Comparison of ENCODE assay signal across 8 cellular contexts in genomic region chr22:30649430-30650007, GRCh38. TPM values are rescaled to one million over a fixed set of nuclear protein-coding genes. Genes with fewer than 3 reads are reported as not detected.
DNase-seq lines count a peak whose midpoint lies in the region; TF ChIP-seq lines count a peak whose summit lies in the region.
"Had no signal": no experiment of that assay in that cellular context is flagged by ENCODE, and none has a peak within 500 bp of the region (broad histone marks: within the 10 kb centered on the region; RNA-seq: fewer than 3 reads in every experiment).

No MANE protein-coding gene starts in this region.

- no peak overlapping the region for H4K8ac ChIP-seq in H9 (replicated peaks; ENCODE audit: insufficient read length, low read depth, low read length)

- H3K9me3 ChIP-seq in H9 (ENCODE audit: control insufficient read depth, low read depth, low read length), result no peaks in the 10 kb centered on the region
- H3K9me3 ChIP-seq in left ventricle myocardium inferior (replicated peaks), result no peaks in the 10 kb centered on the region
- H3K9me3 ChIP-seq: thoracic aorta had no signal

- H3K9me3 Mint-ChIP-seq in H9, result no peaks in the 10 kb centered on the region
- H3K9me3 Mint-ChIP-seq in activated T-helper 2 cell treated with anti-CD3 and anti-CD28 coated beads, Interferon-gamma antibody, Interleukin-2, Interleukin-4, amounts not matched to agents 10 μg/mL and 5 μg/mL and 100 μg/mL, durations not matched to agents 14 hours and 24 hours and 36 hours, result no peaks in the 10 kb centered on the region

- no peak overlapping the region for H3K18ac ChIP-seq in H9 (ENCODE audit: insufficient read length, low read depth, low read length)

- H3K14ac ChIP-seq in H9 (ENCODE audit: insufficient read depth, low read length), result no peak overlapping the region

- no peaks in the 10 kb centered on the region for H3K23me2 ChIP-seq in H9 (ENCODE audit: insufficient read length, low read depth, low read length, poor library complexity, severe bottlenecking)

- H3K36me3 ChIP-seq in left ventricle myocardium inferior, result peaks cover 6% of the 10 kb centered on the region
- H3K36me3 ChIP-seq: thoracic aorta had no signal

- H3K27me3 ChIP-seq in H9 (ENCODE audit: insufficient read depth, low read length) (no peaks in the 10 kb centered on the region), left ventricle myocardium inferior (ENCODE audit: low read depth) (no peaks in the 10 kb centered on the region)

- H4K20me1 ChIP-seq in H9 (ENCODE audit: control insufficient read depth, insufficient read depth, insufficient read length), result no peaks in the 10 kb centered on the region

- H3K23ac ChIP-seq in H9 (ENCODE audit: insufficient read length, low read depth, low read length), result no peak overlapping the region

- H3K4me1 ChIP-seq in H9 (ENCODE audit: insufficient read depth, low read length), result no peaks in the 10 kb centered on the region; the same call in 1 of the 2 replicates
- H3K4me1 ChIP-seq in left ventricle myocardium inferior, result peaks cover 4% of the 10 kb centered on the region

- no peak overlapping the region for H3K4me3 ChIP-seq in left ventricle myocardium inferior
- H3K4me3 ChIP-seq: thoracic aorta had no signal

- no peaks in the 10 kb centered on the region for H3K79me1 ChIP-seq in H9 (ENCODE audit: insufficient read depth, low read depth, low read length, poor library complexity, severe bottlenecking)

- no peak overlapping the region for H2BK20ac ChIP-seq in H9 (ENCODE audit: low read depth, low read length, poor library complexity, severe bottlenecking)

- H2AK5ac ChIP-seq in H9 (ENCODE audit: insufficient read length, low read length), result no peak overlapping the region

- WGBS in H9 (ENCODE audit: extremely low coverage, insufficient read length, low lambda C conversion rate), result no CpG with 5 or more reads among the region's 7 CpGs

- H3K27ac ChIP-seq in H9 (ENCODE audit: insufficient read length, low read depth, low read length), result no peak overlapping the region
- H3K27ac ChIP-seq in left ventricle myocardium inferior (replicated peaks), result no peak overlapping the region
- H3K27ac ChIP-seq: thoracic aorta had no signal

- no peak overlapping the region for H2BK12ac ChIP-seq in H9 (ENCODE audit: insufficient read length, low read depth, low read length)

- no peak overlapping the region for H3T11ph ChIP-seq in H9 (ENCODE audit: low read length)

- no peak overlapping the region for H2BK5ac ChIP-seq in H9 (ENCODE audit: insufficient read length, low read length)

- H3K4me3 Mint-ChIP-seq in H9, result no peak overlapping the region
- H3K4me3 Mint-ChIP-seq in activated T-helper 2 cell treated with anti-CD3 and anti-CD28 coated beads, Interferon-gamma antibody, Interleukin-2, Interleukin-4, amounts not matched to agents 10 μg/mL and 5 μg/mL and 100 μg/mL, durations not matched to agents 14 hours and 24 hours and 36 hours (ENCODE audit: low read depth), result no peak overlapping the region

- no peak overlapping the region for H2BK120ac ChIP-seq in H9 (ENCODE audit: low read depth, low read length, poor library complexity, severe bottlenecking)

- no peak overlapping the region for H4K5ac ChIP-seq in H9 (ENCODE audit: insufficient read length, low read depth, low read length)

- H3K79me2 ChIP-seq in H9 (ENCODE audit: insufficient read depth, low read length), result no peaks in the 10 kb centered on the region

- TF ChIP-seq CTCF in H9 (conservative IDR thresholded peaks at IDR 0.05) (no peak; the same call in 2 of the 3 replicates), left ventricle myocardium inferior (IDR thresholded peaks at IDR 0.05; ENCODE audit: borderline replicate concordance) (no peak)

- no peak overlapping the region for H2BK15ac ChIP-seq in H9 (ENCODE audit: low read depth, low read length)

- H3K56ac ChIP-seq in H9 (ENCODE audit: insufficient read length, low read depth, low read length), result no peak overlapping the region

- no peak overlapping the region for H3K27ac Mint-ChIP-seq in H9
- H3K27ac Mint-ChIP-seq in activated T-helper 2 cell treated with anti-CD3 and anti-CD28 coated beads, Interferon-gamma antibody, Interleukin-2, Interleukin-4, amounts not matched to agents 10 μg/mL and 5 μg/mL and 100 μg/mL, durations not matched to agents 14 hours and 24 hours and 36 hours, result peak overlapping the region; percentile 83

- H3K9ac ChIP-seq in H9 (ENCODE audit: extremely low read depth, insufficient read length, low read length), result no peak overlapping the region

- H3K27me3 Mint-ChIP-seq in H9 (ENCODE audit: low read depth), result no peaks in the 10 kb centered on the region; the same call in 1 of the 2 replicates
- H3K27me3 Mint-ChIP-seq in activated T-helper 2 cell treated with anti-CD3 and anti-CD28 coated beads, Interferon-gamma antibody, Interleukin-2, Interleukin-4, amounts not matched to agents 10 μg/mL and 5 μg/mL and 100 μg/mL, durations not matched to agents 14 hours and 24 hours and 36 hours (ENCODE audit: low read depth), result no peaks in the 10 kb centered on the region

- DNase-seq in H9 (peak; percentile 43), RKO (ENCODE audit: low spot score) (peak; percentile 87), left ventricle myocardium inferior (peak; percentile 24), SHP77 treated with DMSO at 0.1 percent for 48 hours (lab: John Stamatoyannopoulos, UW) (no peak), KG1 (lab: John Stamatoyannopoulos, UW) (no peak)
- DNase-seq in activated T-helper 2 cell treated with anti-CD3 and anti-CD28 coated beads, Interferon-gamma antibody, Interleukin-2, Interleukin-4, amounts not matched to agents 10 μg/mL and 5 μg/mL and 100 μg/mL, durations not matched to agents 14 hours and 24 hours and 36 hours (ENCODE audit: low spot score), result peak; percentile 65
- DNase-seq in stimulated activated CD4-positive, alpha-beta T cell treated with anti-CD3 and anti-CD28 coated beads, TNF-alpha, amount 100 ng/mL, for 4 hours (ENCODE audit: low read depth in 3 of 3), result peak; percentile 73 to 80 (median 78)

- intact Hi-C loops in activated T-helper 2 cell treated with anti-CD3 and anti-CD28 coated beads, Interferon-gamma antibody, Interleukin-2, Interleukin-4, amounts not matched to agents 10 μg/mL and 5 μg/mL and 100 μg/mL, durations not matched to agents 14 hours and 24 hours and 36 hours (cut with micrococcal nuclease), result loop anchor here (1.0 to 5.0 kb wide), 4 partner anchors 15 to 93 kb away; partner anchors contain the start of genes DUSP18, SLC35E4 and TCN2
- intact Hi-C loops in left ventricle myocardium inferior (cut with micrococcal nuclease), result no loop called here

- no peak overlapping the region for H3K4ac ChIP-seq in H9 (ENCODE audit: low read depth, low read length)

- H4K91ac ChIP-seq in H9 (ENCODE audit: insufficient read length, low read depth, low read length), result no peak overlapping the region

- H3K4me2 ChIP-seq in H9 (ENCODE audit: insufficient read depth, insufficient read length, low read length), result no peak overlapping the region

- H2AFZ ChIP-seq in H9 (ENCODE audit: low read length), result no peak overlapping the region

- H3K36me3 Mint-ChIP-seq in H9 (ENCODE audit: insufficient read depth in 1 of 3, low read depth in 3 of 3), result peaks cover 3 to 10% (median 6%) of the 10 kb centered on the region in 3 experiments; a peak in 6 of 7 replicates
- H3K36me3 Mint-ChIP-seq in activated T-helper 2 cell treated with anti-CD3 and anti-CD28 coated beads, Interferon-gamma antibody, Interleukin-2, Interleukin-4, amounts not matched to agents 10 μg/mL and 5 μg/mL and 100 μg/mL, durations not matched to agents 14 hours and 24 hours and 36 hours (ENCODE audit: low read depth), result peaks cover 12% of the 10 kb centered on the region

- H3K4me1 Mint-ChIP-seq in H9, result peaks cover 28% of the 10 kb centered on the region in 2 experiments
- H3K4me1 Mint-ChIP-seq in activated T-helper 2 cell treated with anti-CD3 and anti-CD28 coated beads, Interferon-gamma antibody, Interleukin-2, Interleukin-4, amounts not matched to agents 10 μg/mL and 5 μg/mL and 100 μg/mL, durations not matched to agents 14 hours and 24 hours and 36 hours (ENCODE audit: low read depth), result peaks cover 39% of the 10 kb centered on the region

RNA-seq across cellular contexts. Expression of gene SLC35E4, which starts 13.9 kb away (rescaled TPM):
- total RNA-seq in H9 (2021) (3.7 and 3.9 TPM in 2 replicates), left ventricle myocardium inferior (3.8 TPM)
- 8.3 and 9.0 TPM in 2 replicates for total RNA-seq in activated T-helper 2 cell treated with anti-CD3 and anti-CD28 coated beads, Interferon-gamma antibody, Interleukin-2, Interleukin-4, amounts not matched to agents 10 μg/mL and 5 μg/mL and 100 μg/mL, durations not matched to agents 14 hours and 24 hours and 36 hours

RNA-seq across cellular contexts. Expression of gene DUSP18, which starts 18.2 kb away (rescaled TPM):
- total RNA-seq in H9 (2021) (1.9 and 2.6 TPM in 2 replicates), left ventricle myocardium inferior (2.7 TPM)
- total RNA-seq in activated T-helper 2 cell treated with anti-CD3 and anti-CD28 coated beads, Interferon-gamma antibody, Interleukin-2, Interleukin-4, amounts not matched to agents 10 μg/mL and 5 μg/mL and 100 μg/mL, durations not matched to agents 14 hours and 24 hours and 36 hours, result 10.5 and 11.2 TPM in 2 replicates

RNA-seq across cellular contexts. Expression of gene TCN2, which starts 42.5 kb away (rescaled TPM):
- 39.0 and 42.2 TPM in 2 replicates for total RNA-seq in H9 (2021)
- 0.51 and 0.68 TPM in 2 replicates for total RNA-seq in activated T-helper 2 cell treated with anti-CD3 and anti-CD28 coated beads, Interferon-gamma antibody, Interleukin-2, Interleukin-4, amounts not matched to agents 10 μg/mL and 5 μg/mL and 100 μg/mL, durations not matched to agents 14 hours and 24 hours and 36 hours
- total RNA-seq in left ventricle myocardium inferior, result 14.1 TPM

RNA-seq across cellular contexts. Expression of gene OSBP2, which starts 45.2 kb away (rescaled TPM):
- 3.4 and 3.6 TPM in 2 replicates for total RNA-seq in H9 (2021)
- 2.1 and 2.4 TPM in 2 replicates for total RNA-seq in activated T-helper 2 cell treated with anti-CD3 and anti-CD28 coated beads, Interferon-gamma antibody, Interleukin-2, Interleukin-4, amounts not matched to agents 10 μg/mL and 5 μg/mL and 100 μg/mL, durations not matched to agents 14 hours and 24 hours and 36 hours
- 22.2 TPM for total RNA-seq in left ventricle myocardium inferior

RNA-seq across cellular contexts. Expression of gene PES1, which starts 57.8 kb away (rescaled TPM):
- total RNA-seq in H9 (2021), result 133 and 140 TPM in 2 replicates
- total RNA-seq in activated T-helper 2 cell treated with anti-CD3 and anti-CD28 coated beads, Interferon-gamma antibody, Interleukin-2, Interleukin-4, amounts not matched to agents 10 μg/mL and 5 μg/mL and 100 μg/mL, durations not matched to agents 14 hours and 24 hours and 36 hours, result 129 and 132 TPM in 2 replicates
- 23.1 TPM for total RNA-seq in left ventricle myocardium inferior

Comparison
In these comparisons a context has a peak if more than half of its experiments do, and no peak if none do; other contexts are left out.
1. DNase-seq: peak in H9 (single experiment), RKO (single experiment), activated T-helper 2 cell treated with anti-CD3 and anti-CD28 coated beads, Interferon-gamma antibody, Interleukin-2, Interleukin-4, amounts not matched to agents 10 μg/mL and 5 μg/mL and 100 μg/mL, durations not matched to agents 14 hours and 24 hours and 36 hours (single experiment), left ventricle myocardium inferior (single experiment) and stimulated activated CD4-positive, alpha-beta T cell treated with anti-CD3 and anti-CD28 coated beads, TNF-alpha, amount 100 ng/mL, for 4 hours (3 of 3); none in SHP77 treated with DMSO at 0.1 percent for 48 hours (single experiment) and KG1 (single experiment).